ENCODE assay signal across 32 cellular contexts in the genomic region with DNA sequence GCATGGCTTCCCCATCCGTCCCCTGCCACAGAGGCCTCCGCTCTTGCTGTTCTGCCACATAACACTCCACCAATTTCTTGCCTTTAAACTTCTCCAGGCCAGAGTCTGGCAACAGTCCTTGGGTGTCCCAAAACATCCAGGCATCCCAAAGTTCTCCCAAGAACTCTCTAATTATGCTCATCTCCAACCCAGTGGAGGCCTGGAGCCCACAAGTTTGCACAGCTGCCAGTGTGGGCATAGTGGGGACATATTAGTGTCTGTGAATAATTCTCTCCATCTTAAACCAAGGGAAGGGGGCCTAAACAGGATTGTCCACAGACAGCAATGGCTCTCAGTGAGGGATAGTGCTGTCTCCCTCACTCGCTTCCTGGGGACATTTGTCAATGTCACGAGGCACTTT.
"Had no signal": no experiment of that assay in that cellular context is flagged by ENCODE, and none has a peak within 500 bp of the region (broad histone marks: within the 10 kb centered on the region; RNA-seq: fewer than 3 reads in every experiment).

No MANE protein-coding gene starts in this region.

- H3K27me3 ChIP-seq: ovary, right lobe of liver, sigmoid colon, suprapubic skin, testis, tibial artery, transverse colon, upper lobe of left lung, vagina had no signal

- H2AFZ ChIP-seq: parathyroid adenoma had no signal

- DNase-seq: naive thymus-derived CD8-positive, alpha-beta T cell; nephron progenitor cell; occipital lobe; ovary; posterior cingulate gyrus; psoas muscle; right cardiac atrium; right lobe of liver; sigmoid colon; spleen; stimulated activated CD4-positive, alpha-beta T cell treated with anti-CD3 and anti-CD28 coated beads, Interleukin-12 subunit alpha, Interleukin-12 subunit beta, amount 100 ng/mL, for 4 hours; stimulated activated CD4-positive, alpha-beta T cell treated with anti-CD3 and anti-CD28 coated beads, Interleukin-1b, Interleukin-23, amount 100 ng/mL, for 48 hours; stimulated activated CD4-positive, alpha-beta T cell treated with anti-CD3 and anti-CD28 coated beads, Interleukin-4, amount 100 ng/mL, for 1 hour; stimulated activated CD4-positive, alpha-beta T cell treated with anti-CD3 and anti-CD28 coated beads, Interleukin-4, amount 100 ng/mL, for 4 hours; stimulated activated CD8-positive, alpha-beta memory T cell treated with anti-CD3 and anti-CD28 coated beads, Interleukin-4, amount 100 ng/mL, for 48 hours; stimulated activated naive CD4-positive, alpha-beta T cell; stimulated activated naive CD8-positive, alpha-beta T cell treated with anti-CD3 and anti-CD28 coated beads, Interleukin-15, amount 100 ng/mL, for 72 hours; stimulated activated naive CD8-positive, alpha-beta T cell treated with anti-CD3 and anti-CD28 coated beads, Interleukin-15, Interleukin-2, amounts not matched to agents 100 U/mL and 50 U/mL, for 24 hours; substantia nigra; testis; tibial artery; transverse colon; upper lobe of left lung had no signal

- H3K4me1 ChIP-seq: parathyroid adenoma, psoas muscle, right lobe of liver, sigmoid colon, spleen, suprapubic skin, testis, transverse colon, upper lobe of left lung, vagina had no signal

- H3K36me3 Mint-ChIP-seq: stimulated activated memory B cell treated with anti-CD40 and anti-IgM and Interleukin-4, amounts not matched to agents 10 μg/mL and 1 μg/mL and 100 μg/mL, for 72 hours had no signal

- H3K9me3 Mint-ChIP-seq: natural killer cell treated with Interleukin-12 subunit alpha and Interleukin-12 subunit beta and Interleukin-15 and Interleukin-18, amount 100 ng/mL, for 72 hours had no signal

- H3K27ac ChIP-seq: ovary, parathyroid adenoma, psoas muscle, right lobe of liver, sigmoid colon, skin epidermis, spleen, suprapubic skin, testis, tibial artery, transverse colon, upper lobe of left lung, vagina had no signal

- H3K4me2 ChIP-seq: smooth muscle cell had no signal

- H3K4me1 Mint-ChIP-seq: naive thymus-derived CD8-positive, alpha-beta T cell; nephron progenitor cell; stimulated activated memory B cell treated with anti-CD40 and anti-IgM and Interleukin-4, amounts not matched to agents 10 μg/mL and 1 μg/mL and 100 μg/mL, for 72 hours; stimulated activated naive CD8-positive, alpha-beta T cell treated with anti-CD3 and anti-CD28 coated beads, Interleukin-15, amount 100 ng/mL, for 72 hours had no signal

- H3K79me2 ChIP-seq: parathyroid adenoma had no signal

- H3K4me3 ChIP-seq: ovary, psoas muscle, right lobe of liver, sigmoid colon, skin epidermis, smooth muscle cell, spleen, suprapubic skin, testis, tibial artery, transverse colon, upper lobe of left lung, vagina had no signal

- H3K36me3 ChIP-seq: ovary, right lobe of liver, sigmoid colon, spleen, suprapubic skin, tibial artery, transverse colon, upper lobe of left lung, vagina had no signal

- H3K9ac ChIP-seq: parathyroid adenoma had no signal

- H3K9me3 ChIP-seq: ovary, psoas muscle, right lobe of liver, suprapubic skin, testis, transverse colon, vagina had no signal

- H3K27ac Mint-ChIP-seq: naive thymus-derived CD8-positive, alpha-beta T cell; natural killer cell treated with Interleukin-12 subunit alpha and Interleukin-12 subunit beta and Interleukin-15 and Interleukin-18, amount 100 ng/mL, for 72 hours; nephron progenitor cell; progenitor cell of endocrine pancreas; stimulated activated memory B cell treated with anti-CD40 and anti-IgM and Interleukin-4, amounts not matched to agents 10 μg/mL and 1 μg/mL and 100 μg/mL, for 72 hours; stimulated activated naive CD8-positive, alpha-beta T cell treated with anti-CD3 and anti-CD28 coated beads, Interleukin-15, amount 100 ng/mL, for 72 hours had no signal

- H3K4me3 Mint-ChIP-seq: naive thymus-derived CD8-positive, alpha-beta T cell; natural killer cell treated with Interleukin-12 subunit alpha and Interleukin-12 subunit beta and Interleukin-15 and Interleukin-18, amount 100 ng/mL, for 72 hours; nephron progenitor cell; neural crest cell; stimulated activated memory B cell treated with anti-CD40 and anti-IgM and Interleukin-4, amounts not matched to agents 10 μg/mL and 1 μg/mL and 100 μg/mL, for 72 hours; stimulated activated naive CD8-positive, alpha-beta T cell treated with anti-CD3 and anti-CD28 coated beads, Interleukin-15, amount 100 ng/mL, for 72 hours had no signal

- ATAC-seq: naive thymus-derived CD8-positive, alpha-beta T cell; natural killer cell treated with Interleukin-12 subunit alpha and Interleukin-12 subunit beta and Interleukin-15 and Interleukin-18, amount 100 ng/mL, for 72 hours; psoas muscle; right cardiac atrium; right lobe of liver; stimulated activated memory B cell treated with anti-CD40 and anti-IgM and Interleukin-4, amounts not matched to agents 10 μg/mL and 1 μg/mL and 100 μg/mL, for 72 hours; stimulated activated naive CD8-positive, alpha-beta T cell treated with anti-CD3 and anti-CD28 coated beads, Interleukin-15, amount 100 ng/mL, for 72 hours; stimulated activated naive CD8-positive, alpha-beta T cell treated with anti-CD3 and anti-CD28 coated beads, Interleukin-15, Interleukin-2, amounts not matched to agents 100 U/mL and 50 U/mL, for 24 hours had no signal
